8 cellular contexts compared by ENCODE assay signal in the genomic region with DNA sequence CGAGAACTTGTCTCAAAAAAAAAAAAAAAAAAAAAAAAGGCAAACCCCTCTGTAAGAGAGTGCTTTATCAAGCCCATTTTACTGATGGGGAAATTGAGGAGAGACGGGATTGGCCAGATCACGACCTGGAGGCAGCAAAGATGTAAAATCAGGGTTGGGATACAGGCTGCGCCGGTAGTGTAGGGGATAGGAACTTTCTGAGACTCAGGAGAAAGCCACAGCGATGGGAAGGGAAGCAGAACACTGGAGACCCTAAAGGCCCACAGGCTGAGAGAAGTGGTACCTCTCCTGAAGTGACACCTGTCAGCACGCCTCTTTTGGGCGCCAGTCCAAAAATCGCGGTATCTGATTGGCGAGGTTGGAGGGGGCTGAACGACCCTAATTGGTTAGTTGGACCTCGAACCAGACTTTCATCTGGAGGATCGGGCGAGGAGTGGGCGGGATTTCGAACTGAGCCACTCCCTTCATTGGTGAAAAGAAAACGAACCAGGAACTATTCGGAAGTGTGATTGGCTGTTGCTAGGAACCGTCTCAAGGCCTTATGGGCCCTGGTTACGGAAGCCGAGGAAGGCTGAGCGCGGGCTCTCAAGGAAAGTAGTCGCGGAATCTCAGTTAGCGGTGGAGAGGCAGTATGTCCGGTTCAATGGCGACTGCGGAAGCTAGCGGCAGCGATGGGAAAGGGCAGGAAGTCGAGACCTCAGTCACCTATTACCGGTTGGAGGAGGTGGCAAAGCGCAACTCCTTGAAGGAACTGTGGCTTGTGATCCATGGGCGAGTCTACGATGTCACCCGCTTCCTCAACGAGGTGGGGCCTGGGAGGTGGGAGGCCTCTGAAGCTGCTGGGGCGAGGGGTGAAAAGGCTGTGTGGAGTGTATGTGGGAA. TPM values are rescaled to one million over a fixed set of nuclear protein-coding genes. Genes with fewer than 3 reads are reported as not detected.
DNase-seq lines count a peak whose midpoint lies in the region; ATAC-seq and TF ChIP-seq lines count a peak whose summit lies in the region.

A gene with protein sequence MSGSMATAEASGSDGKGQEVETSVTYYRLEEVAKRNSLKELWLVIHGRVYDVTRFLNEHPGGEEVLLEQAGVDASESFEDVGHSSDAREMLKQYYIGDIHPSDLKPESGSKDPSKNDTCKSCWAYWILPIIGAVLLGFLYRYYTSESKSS (plus strand): TSS at position 567 of the 882 bp plus-strand sequence. CDS start 65 bp downstream, at position 632.

- peaks cover 9% of the 10 kb centered on the region for H3K23me2 ChIP-seq in H9 (ENCODE audit: insufficient read length, low read depth, low read length, poor library complexity, severe bottlenecking)

- WGBS in H9 (ENCODE audit: extremely low coverage, insufficient read length, low lambda C conversion rate): no CpG with 5 or more reads among the region's 40 CpGs

- H2BK120ac ChIP-seq in H9 (ENCODE audit: low read depth, low read length, poor library complexity, severe bottlenecking): no peak within 1 kb of the TSS

- H3K56ac ChIP-seq in H9 (ENCODE audit: insufficient read length, low read depth, low read length): no peak within 1 kb of the TSS

- peaks cover 20% of the 10 kb centered on the region; the same call in 1 of the 2 replicates for H3K79me2 ChIP-seq in H9 (ENCODE audit: insufficient read depth, low read length)

- no peak within 1 kb of the TSS for H4K91ac ChIP-seq in H9 (ENCODE audit: insufficient read length, low read depth, low read length)

- no peaks in the 10 kb centered on the region for H3K27me3 Mint-ChIP-seq in H9 (ENCODE audit: low read depth)
- H3K27me3 Mint-ChIP-seq in nephron progenitor cell (ENCODE audit: low read depth, poor library complexity): no peaks in the 10 kb centered on the region
- no peaks in the 10 kb centered on the region for H3K27me3 Mint-ChIP-seq in stimulated activated naive CD8-positive, alpha-beta T cell treated with anti-CD3 and anti-CD28 coated beads, Interleukin-15, amount 100 ng/mL, for 72 hours

- H3T11ph ChIP-seq in H9 (ENCODE audit: low read length): no peak within 1 kb of the TSS

- H2AFZ ChIP-seq in H9 (ENCODE audit: low read length): no peak within 1 kb of the TSS

- no peak for TF ChIP-seq CTCF in H9 (conservative IDR thresholded peaks at IDR 0.05)
- TF ChIP-seq CTCF in nephron progenitor cell (IDR thresholded peaks at IDR 0.05): no peak

- no peak within 1 kb of the TSS for H2AK5ac ChIP-seq in H9 (ENCODE audit: insufficient read length, low read length)

- H4K5ac ChIP-seq in H9 (ENCODE audit: insufficient read length, low read depth, low read length): no peak within 1 kb of the TSS

- H3K18ac ChIP-seq in H9 (ENCODE audit: insufficient read length, low read depth, low read length): peak within 1 kb of the TSS; percentile 9

- no peak within 1 kb of the TSS for H2BK12ac ChIP-seq in H9 (ENCODE audit: insufficient read length, low read depth, low read length)

- peaks cover 3% of the 10 kb centered on the region for H3K79me1 ChIP-seq in H9 (ENCODE audit: insufficient read depth, low read depth, low read length, poor library complexity, severe bottlenecking)

- H3K4me1 Mint-ChIP-seq in H9: peaks cover 7 to 9% of the 10 kb centered on the region in 2 experiments
- peaks cover 19% of the 10 kb centered on the region for H3K4me1 Mint-ChIP-seq in nephron progenitor cell
- H3K4me1 Mint-ChIP-seq in stimulated activated naive CD8-positive, alpha-beta T cell treated with anti-CD3 and anti-CD28 coated beads, Interleukin-15, amount 100 ng/mL, for 72 hours: peaks cover 40% of the 10 kb centered on the region

- H4K20me1 ChIP-seq in H9 (ENCODE audit: control insufficient read depth, insufficient read depth, insufficient read length): no peaks in the 10 kb centered on the region

- no peak within 1 kb of the TSS for H3K4ac ChIP-seq in H9 (ENCODE audit: low read depth, low read length)

- H4K8ac ChIP-seq in H9 (replicated peaks; ENCODE audit: insufficient read length, low read depth, low read length): no peak within 1 kb of the TSS

- H3K36me3 Mint-ChIP-seq in H9 (ENCODE audit: insufficient read depth in 1 of 3, low read depth in 3 of 3) (peaks cover 22 to 30% (median 28%) of the 10 kb centered on the region in 3 experiments), nephron progenitor cell (ENCODE audit: low read depth) (peaks cover 38% of the 10 kb centered on the region)

- H3K4me2 ChIP-seq in H9 (ENCODE audit: insufficient read depth, insufficient read length, low read length): peak within 1 kb of the TSS; percentile 95

- no peak within 1 kb of the TSS for H2BK20ac ChIP-seq in H9 (ENCODE audit: low read depth, low read length, poor library complexity, severe bottlenecking)

- ATAC-seq in stimulated activated naive CD8-positive, alpha-beta T cell treated with anti-CD3 and anti-CD28 coated beads, Interleukin-15, amount 100 ng/mL, for 72 hours: peak; percentile 98

- H3K9me3 ChIP-seq in H9 (ENCODE audit: control insufficient read depth, low read depth, low read length) (peaks cover 4% of the 10 kb centered on the region), MG63 (peaks cover 4% of the 10 kb centered on the region; the same call in 1 of the 2 replicates)

- H3K27me3 ChIP-seq in H9 (ENCODE audit: insufficient read depth, low read length) (no peaks in the 10 kb centered on the region), MG63 (no peaks in the 10 kb centered on the region)

- DNase-seq in ELR (ENCODE audit: low read depth): peak; percentile 100
- DNase-seq in H9: peak; percentile 99
- peak; percentile 88 for DNase-seq in MG63
- peak; percentile 99 for DNase-seq in SHP77 treated with DMSO at 0.1 percent for 48 hours (lab: John Stamatoyannopoulos, UW)
- peak; percentile 97 for DNase-seq in activated effector memory CD4-positive, alpha-beta T cell treated with anti-CD3 and anti-CD28 coated beads, Interleukin-2, amount 50 U/mL, for 16 hours
- peak; percentile 98 for DNase-seq in fibroblast of the conjunctiva (ENCODE audit: low read depth)
- peak; percentile 87 for DNase-seq in nephron progenitor cell
- peak; percentile 93 to 97 for DNase-seq in stimulated activated naive CD8-positive, alpha-beta T cell treated with anti-CD3 and anti-CD28 coated beads, Interleukin-15, amount 100 ng/mL, for 72 hours

- no peak within 1 kb of the TSS for H2BK15ac ChIP-seq in H9 (ENCODE audit: low read depth, low read length)

- H3K14ac ChIP-seq in H9 (ENCODE audit: insufficient read depth, low read length): peak within 1 kb of the TSS; percentile 28; the same call in 1 of the 2 replicates

- H3K4me1 ChIP-seq in H9 (ENCODE audit: insufficient read depth, low read length): no peaks in the 10 kb centered on the region

- no peak within 1 kb of the TSS for H3K27ac ChIP-seq in H9 (ENCODE audit: insufficient read length, low read depth, low read length)

- H3K27ac Mint-ChIP-seq in H9 (peak within 1 kb of the TSS; percentile 98 to 99 (median 98)), nephron progenitor cell (peak within 1 kb of the TSS; percentile 97)
- H3K27ac Mint-ChIP-seq in stimulated activated naive CD8-positive, alpha-beta T cell treated with anti-CD3 and anti-CD28 coated beads, Interleukin-15, amount 100 ng/mL, for 72 hours: peak within 1 kb of the TSS; percentile 92 to 94

- H3K36me3 ChIP-seq in MG63: peaks cover 14% of the 10 kb centered on the region

- H3K4me3 Mint-ChIP-seq in H9 (peak within 1 kb of the TSS; percentile 97 to 98), nephron progenitor cell (peak within 1 kb of the TSS; percentile 95)
- peak within 1 kb of the TSS; percentile 90 to 92 for H3K4me3 Mint-ChIP-seq in stimulated activated naive CD8-positive, alpha-beta T cell treated with anti-CD3 and anti-CD28 coated beads, Interleukin-15, amount 100 ng/mL, for 72 hours

- H3K9me3 Mint-ChIP-seq in H9 (peaks cover 2 to 6% of the 10 kb centered on the region in 2 experiments; a peak in 2 of 5 replicates), nephron progenitor cell (peaks cover 13% of the 10 kb centered on the region)
- H3K9me3 Mint-ChIP-seq in stimulated activated naive CD8-positive, alpha-beta T cell treated with anti-CD3 and anti-CD28 coated beads, Interleukin-15, amount 100 ng/mL, for 72 hours: peaks cover 7 to 12% of the 10 kb centered on the region in 2 donors

- peak within 1 kb of the TSS; percentile 84 for H3K4me3 ChIP-seq in MG63

- H3K9ac ChIP-seq in H9 (ENCODE audit: extremely low read depth, insufficient read length, low read length): peak within 1 kb of the TSS; percentile 71

- H3K23ac ChIP-seq in H9 (ENCODE audit: insufficient read length, low read depth, low read length): no peak within 1 kb of the TSS

- H2BK5ac ChIP-seq in H9 (ENCODE audit: insufficient read length, low read length): no peak within 1 kb of the TSS

RNA-seq across cellular contexts. Expression of the gene that starts here (rescaled TPM):
- 126 and 132 TPM in 2 replicates for total RNA-seq in H9 (2021)
- total RNA-seq in MG63 (2014; rRNA removed; shearing (Covaris generic); ENCODE audit: low replicate concordance): 45.2 and 48.9 TPM in 2 replicates
